ENCODE assay signal across 13 cellular contexts in genomic region chr7:95628831-95629439, GRCh38.
DNase-seq lines count a peak whose midpoint lies in the region; ATAC-seq and TF ChIP-seq lines count a peak whose summit lies in the region.
"Had no signal": no experiment of that assay in that cellular context is flagged by ENCODE, and none has a peak within 500 bp of the region (broad histone marks: within the 10 kb centered on the region; RNA-seq: fewer than 3 reads in every experiment).

No MANE protein-coding gene starts in this region.

- H3K4me2 ChIP-seq in parathyroid adenoma (ENCODE audit: low read length), result no peak overlapping the region

- H3K9ac ChIP-seq in parathyroid adenoma, result no peak overlapping the region

- H3K4me3 ChIP-seq in parathyroid adenoma (ENCODE audit: low read depth, low read length), result no peak overlapping the region

- peak overlapping the region; percentile 10 for H3K27ac ChIP-seq in parathyroid adenoma

- no peaks in the 10 kb centered on the region for H3K36me3 ChIP-seq in parathyroid adenoma (ENCODE audit: control insufficient read depth, insufficient read depth, low read length)

- no peaks in the 10 kb centered on the region for H3K79me2 ChIP-seq in parathyroid adenoma

- peaks cover 9% of the 10 kb centered on the region for H3K4me1 ChIP-seq in parathyroid adenoma

- H2AFZ ChIP-seq in parathyroid adenoma, result peak overlapping the region; percentile 31

- ATAC-seq in HG03460 (IDR thresholded peaks at IDR 0.05; ENCODE audit: unreplicated experiment), result no peak
- ATAC-seq in HG03342 (IDR thresholded peaks at IDR 0.05; ENCODE audit: unreplicated experiment), result no peak
- ATAC-seq: naive thymus-derived CD8-positive, alpha-beta T cell had no signal

- DNase-seq in COR-L47 (lab: John Stamatoyannopoulos, UW) (peak; percentile 12), NCI-H748 (lab: John Stamatoyannopoulos, UW; ENCODE audit: unreplicated experiment) (peak; percentile 85), fibroblast of peridontal ligament (ENCODE audit: extremely low read depth) (peak; percentile 25), GF-D8 (lab: John Stamatoyannopoulos, UW) (no peak), NCI-H524 treated with DMSO at 0.1 percent for 48 hours (lab: John Stamatoyannopoulos, UW) (no peak)
- DNase-seq: activated T-cell treated with anti-CD3 and anti-CD28 coated beads, Interleukin-2, amount 50 U/mL, for 48 hours; AML-193; caudate nucleus; naive thymus-derived CD8-positive, alpha-beta T cell; stimulated activated CD4-positive, alpha-beta T cell treated with anti-CD3 and anti-CD28 coated beads, Interleukin-1b, Interleukin-23, amount 100 ng/mL, for 48 hours had no signal

- H3K27me3 ChIP-seq in parathyroid adenoma (ENCODE audit: control insufficient read depth, insufficient read depth, low read length), result no peaks in the 10 kb centered on the region

- no peak for TF ChIP-seq CTCF in parathyroid adenoma (IDR thresholded peaks at IDR 0.05)

- no peaks in the 10 kb centered on the region for H3K9me3 ChIP-seq in parathyroid adenoma (ENCODE audit: control insufficient read depth, low read length)

Comparison
In these comparisons a context has a peak if more than half of its experiments do, and no peak if none do; other contexts are left out.
1. DNase-seq: peak in COR-L47 (single experiment), NCI-H748 (single experiment) and fibroblast of peridontal ligament (single experiment); none in GF-D8 (single experiment) and NCI-H524 treated with DMSO at 0.1 percent for 48 hours (single experiment).